ENCODE assay signal across 8 cellular contexts in genomic region chr1:30522031-30523004, GRCh38.
A peak's percentile ranks its signal among the peaks of the same experiment; 100 is the strongest.
DNase-seq lines count a peak whose midpoint lies in the region; ATAC-seq and TF ChIP-seq lines count a peak whose summit lies in the region.

No MANE protein-coding gene starts in this region.

- TF ChIP-seq EP300 in suprapubic skin (IDR thresholded peaks at IDR 0.05): no peak

- TF ChIP-seq POLR2A in breast epithelium (IDR thresholded peaks at IDR 0.05): no peak
- no peak for TF ChIP-seq POLR2A in suprapubic skin (IDR thresholded peaks at IDR 0.05)
- TF ChIP-seq POLR2A in erythroblast (IDR thresholded peaks at IDR 0.05; ENCODE audit: low read length): no peak

- intact Hi-C loops in breast epithelium (cut with DNase I; ENCODE audit: low total_unique reads): no loop called here

- H3K4me1 ChIP-seq in breast epithelium: no peaks in the 10 kb centered on the region
- peaks cover 0 to 45% of the 10 kb centered on the region in 2 donors for H3K4me1 ChIP-seq in right atrium auricular region
- peaks cover 36% of the 10 kb centered on the region for H3K4me1 ChIP-seq in suprapubic skin

- 21% methylated on average over 14 of the region's 17 CpGs for WGBS in suprapubic skin

- peak; percentile 42 for DNase-seq in HFF-Myc (ENCODE audit: extremely low read depth, low read depth)
- peak in 1 of 2 donors; percentile 28 for DNase-seq in breast epithelium (ENCODE audit: low spot score in 2 of 2)
- peak; percentile 87 for DNase-seq in right atrium auricular region (ENCODE audit: low spot score)
- peak; percentile 86 to 88 for DNase-seq in suprapubic skin (ENCODE audit: low spot score in 2 of 2)
- DNase-seq in erythroblast (lab: John Stamatoyannopoulos, UW): no peak
- no peak for DNase-seq in NCI-H82 treated with DMSO at 0.1 percent for 48 hours (lab: John Stamatoyannopoulos, UW; ENCODE audit: unreplicated experiment)

- ATAC-seq in HG02623 (IDR thresholded peaks at IDR 0.05; ENCODE audit: unreplicated experiment) (no peak), HG03469 (IDR thresholded peaks at IDR 0.05; ENCODE audit: unreplicated experiment) (no peak)

- peaks cover 0 to 4% of the 10 kb centered on the region in 2 donors for H3K27me3 ChIP-seq in breast epithelium
- H3K27me3 ChIP-seq in right atrium auricular region: no peaks in the 10 kb centered on the region
- H3K27me3 ChIP-seq in suprapubic skin: peaks cover 9% of the 10 kb centered on the region

- H3K4me3 ChIP-seq in HFF-Myc (replicated peaks; ENCODE audit: low read depth, low read length): no peak overlapping the region
- no peak overlapping the region for H3K4me3 ChIP-seq in breast epithelium
- H3K4me3 ChIP-seq in right atrium auricular region: no peak overlapping the region
- no peak overlapping the region for H3K4me3 ChIP-seq in suprapubic skin

- peak overlapping the region; percentile 42 to 86 for H3K27ac ChIP-seq in breast epithelium
- H3K27ac ChIP-seq in right atrium auricular region: peak overlapping the region; percentile 70 to 90
- H3K27ac ChIP-seq in suprapubic skin: peak overlapping the region; percentile 60

- no peaks in the 10 kb centered on the region for H3K36me3 ChIP-seq in breast epithelium
- no peaks in the 10 kb centered on the region for H3K36me3 ChIP-seq in right atrium auricular region
- no peaks in the 10 kb centered on the region for H3K36me3 ChIP-seq in suprapubic skin

- TF ChIP-seq CTCF in HFF-Myc (IDR thresholded peaks at IDR 0.05; ENCODE audit: low read depth, low read length, missing control alignments): peak; percentile 4
- TF ChIP-seq CTCF in breast epithelium (IDR thresholded peaks at IDR 0.05): no peak
- TF ChIP-seq CTCF in right atrium auricular region (IDR thresholded peaks at IDR 0.05): peak in 1 of 2 donors; percentile 10
- no peak for TF ChIP-seq CTCF in suprapubic skin (IDR thresholded peaks at IDR 0.05)

- H3K9me3 ChIP-seq in breast epithelium (no peaks in the 10 kb centered on the region), right atrium auricular region (no peaks in the 10 kb centered on the region), suprapubic skin (no peaks in the 10 kb centered on the region)

Comparison
In these comparisons a context has a peak if more than half of its experiments do, and no peak if none do; other contexts are left out.
1. DNase-seq: peak in HFF-Myc (single experiment), right atrium auricular region (single experiment) and suprapubic skin (2 of 2); none in erythroblast (0 of 2) and NCI-H82 treated with DMSO at 0.1 percent for 48 hours (single experiment).
2. Peak in every context shown above with its lines, with median percentiles within 50 percentile points of each other: H3K27ac ChIP-seq.